ENCODE assay signal across 23 cellular contexts in the genomic region with DNA sequence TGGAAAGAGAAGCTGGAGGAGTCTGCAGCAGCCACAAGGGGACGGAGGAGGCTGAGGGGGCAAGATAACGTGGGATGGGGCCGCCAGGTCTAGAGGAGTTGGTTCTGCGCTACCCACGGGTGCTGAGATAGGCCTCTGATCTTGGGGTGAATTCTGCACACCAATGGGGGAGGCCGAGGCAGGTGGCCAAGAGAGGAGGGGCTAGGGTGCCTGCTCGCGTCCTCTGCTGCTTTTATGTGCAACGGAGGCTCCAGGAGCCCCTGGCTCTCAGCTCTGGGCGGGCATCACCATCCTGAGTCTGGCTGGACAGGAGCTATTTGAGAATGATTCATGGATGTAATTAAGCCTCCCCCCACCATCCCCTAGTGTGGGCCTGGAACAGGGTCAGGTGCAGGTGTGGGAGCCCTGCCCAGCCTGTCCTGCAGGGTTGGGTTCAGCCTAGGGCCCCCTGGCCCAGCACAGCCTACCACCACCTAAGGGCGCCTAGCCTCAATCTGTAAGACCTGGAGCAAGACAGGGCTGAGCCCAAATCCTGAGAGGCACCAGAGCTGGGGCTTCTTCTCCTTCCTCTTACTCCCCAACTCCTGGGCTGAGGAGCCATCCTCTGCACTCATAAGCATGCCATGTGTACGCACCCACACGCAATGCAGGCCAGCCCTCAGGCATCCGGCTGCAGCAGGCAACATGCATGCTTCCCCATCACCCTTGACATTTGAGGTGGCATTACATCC. TPM values are rescaled to one million over a fixed set of nuclear protein-coding genes. Genes with fewer than 3 reads are reported as not detected.
DNase-seq lines count a peak whose midpoint lies in the region; ATAC-seq, FAIRE-seq and TF ChIP-seq lines count a peak whose summit lies in the region.
"Had no signal": no experiment of that assay in that cellular context is flagged by ENCODE, and none has a peak within 500 bp of the region (broad histone marks: within the 10 kb centered on the region; RNA-seq: fewer than 3 reads in every experiment).

No MANE protein-coding gene starts in this region.

- no peaks in the 10 kb centered on the region for H3K27me3 Mint-ChIP-seq in activated naive CD4-positive, alpha-beta T cell treated with anti-CD3 and anti-CD28 coated beads, Interleukin-2, amount 10 ng/mL, durations not matched to agents 7 days and 5 days
- H3K27me3 Mint-ChIP-seq in naive thymus-derived CD4-positive, alpha-beta T cell, result no peaks in the 10 kb centered on the region
- H3K27me3 Mint-ChIP-seq: CD4-positive, CD25-positive, alpha-beta regulatory T cell had no signal

- H3K4me1 ChIP-seq in SK-N-SH (ENCODE audit: control insufficient read depth in 1 of 2, insufficient read depth in 2 of 2, low read depth in 1 of 2, low read length in 1 of 2) (peaks cover 13 to 60% of the 10 kb centered on the region in 2 experiments), lower lobe of right lung (peaks cover 33% of the 10 kb centered on the region)
- H3K4me1 ChIP-seq in naive thymus-derived CD4-positive, alpha-beta T cell (ENCODE audit: control insufficient read depth in 2 of 2, insufficient read depth in 2 of 2, low read length in 2 of 2), result no peaks in the 10 kb centered on the region
- H3K4me1 ChIP-seq: HAP-1 had no signal

- no peak overlapping the region for H3K4me3 Mint-ChIP-seq in activated naive CD4-positive, alpha-beta T cell treated with anti-CD3 and anti-CD28 coated beads, Interleukin-2, amount 10 ng/mL, durations not matched to agents 7 days and 5 days
- H3K4me3 Mint-ChIP-seq in stimulated activated effector memory CD8-positive, alpha-beta T cell treated with anti-CD3 and anti-CD28 coated beads, Interleukin-12 subunit alpha, Interleukin-12 subunit beta, amount 100 ng/mL, for 72 hours, result no peak overlapping the region
- H3K4me3 Mint-ChIP-seq in naive thymus-derived CD4-positive, alpha-beta T cell, result no peak overlapping the region
- H3K4me3 Mint-ChIP-seq: CD4-positive, CD25-positive, alpha-beta regulatory T cell had no signal

- TF ChIP-seq CTCF in SK-N-SH (IDR thresholded peaks at IDR 0.05), result no peak
- TF ChIP-seq CTCF in lower lobe of right lung (IDR thresholded peaks at IDR 0.05), result no peak
- no peak for TF ChIP-seq CTCF in D721Med (IDR thresholded peaks at IDR 0.05; ENCODE audit: insufficient read depth, missing control alignments)

- H3K27ac ChIP-seq in SK-N-SH (ENCODE audit: low read depth in 2 of 2, low read length in 1 of 2) (peak overlapping the region in 1 of 2 experiments; percentile 60; a peak in 1 of 4 replicates), lower lobe of right lung (no peak overlapping the region)
- no peak overlapping the region for H3K27ac ChIP-seq in naive thymus-derived CD4-positive, alpha-beta T cell (ENCODE audit: low read depth, low read length)
- H3K27ac ChIP-seq: heart right ventricle, transverse colon had no signal

- WGBS in SK-N-SH (ENCODE audit: low lambda C conversion rate), result 81% methylated on average over 11 of the region's 14 CpGs

- POLR2A ChIA-PET in SK-N-SH (lab: Yijun Ruan, JAX), result interaction anchor here (1.5 to 3.8 kb wide), 3 partner anchors 15 to 67 kb away, joined by 12 to 21 read pairs (median 19); a partner anchor contains a TSS
- POLR2A ChIA-PET in naive thymus-derived CD4-positive, alpha-beta T cell (lab: Charles Lee), result interaction anchor here (0.5 kb wide), 2 partner anchors 82 to 104 kb away, joined by 4 read pairs; no protein-coding TSS in a partner anchor

- intact Hi-C loops in lower lobe of right lung (cut with DNase I), result no loop called here
- intact Hi-C loops in naive thymus-derived CD4-positive, alpha-beta T cell (cut with micrococcal nuclease), result no loop called here

- H3F3A ChIP-seq in SK-N-SH (replicated peaks; ENCODE audit: insufficient read depth), result peaks cover 37% of the 10 kb centered on the region

- H3K36me3 ChIP-seq in SK-N-SH (replicated peaks in 1 of 2; ENCODE audit: control insufficient read depth in 1 of 2, insufficient read depth in 2 of 2, low read length in 1 of 2), result peaks cover 3 to 25% of the 10 kb centered on the region in 2 experiments
- H3K36me3 ChIP-seq in lower lobe of right lung, result peaks cover 36% of the 10 kb centered on the region
- H3K36me3 ChIP-seq in naive thymus-derived CD4-positive, alpha-beta T cell (ENCODE audit: control insufficient read depth in 2 of 3, insufficient read depth in 3 of 3, low read length in 3 of 3), result peaks cover 6 to 32% (median 9%) of the 10 kb centered on the region in 3 experiments

- no peak for ATAC-seq in lower lobe of right lung
- ATAC-seq in stimulated activated effector memory CD8-positive, alpha-beta T cell treated with anti-CD3 and anti-CD28 coated beads, Interleukin-12 subunit alpha, Interleukin-12 subunit beta, amount 100 ng/mL, for 72 hours, result no peak
- no peak for ATAC-seq in naive thymus-derived CD4-positive, alpha-beta T cell

- peaks cover 16% of the 10 kb centered on the region for H3K36me3 Mint-ChIP-seq in activated naive CD4-positive, alpha-beta T cell treated with anti-CD3 and anti-CD28 coated beads, Interleukin-2, amount 10 ng/mL, durations not matched to agents 7 days and 5 days
- peaks cover 70% of the 10 kb centered on the region for H3K36me3 Mint-ChIP-seq in stimulated activated effector memory CD8-positive, alpha-beta T cell treated with anti-CD3 and anti-CD28 coated beads, Interleukin-12 subunit alpha, Interleukin-12 subunit beta, amount 100 ng/mL, for 72 hours
- peaks cover 0 to 11% (median 8%) of the 10 kb centered on the region in 5 donors for H3K36me3 Mint-ChIP-seq in naive thymus-derived CD4-positive, alpha-beta T cell

- no peak overlapping the region for H3K9ac ChIP-seq in SK-N-SH

- H3K9me3 ChIP-seq in SK-N-SH (no peaks in the 10 kb centered on the region), lower lobe of right lung (no peaks in the 10 kb centered on the region)
- H3K9me3 ChIP-seq in naive thymus-derived CD4-positive, alpha-beta T cell (ENCODE audit: control insufficient read depth in 2 of 3, low read length in 3 of 3), result no peaks in the 10 kb centered on the region
- H3K9me3 ChIP-seq: HAP-1, heart right ventricle, transverse colon had no signal

- 0 out of 2 replicates have a peak, but pooled peaks have one; percentile 6 for TF ChIP-seq RAD21 in SK-N-SH (IDR thresholded peaks at IDR 0.05; ENCODE audit: low read length)

- H3K27me3 ChIP-seq in SK-N-SH (ENCODE audit: insufficient read depth) (no peaks in the 10 kb centered on the region), lower lobe of right lung (ENCODE audit: low read depth) (no peaks in the 10 kb centered on the region)
- H3K27me3 ChIP-seq in naive thymus-derived CD4-positive, alpha-beta T cell (ENCODE audit: control insufficient read depth in 2 of 2, insufficient read depth in 2 of 2, low read length in 2 of 2), result no peaks in the 10 kb centered on the region
- H3K27me3 ChIP-seq: heart right ventricle, transverse colon had no signal

- peaks cover 14% of the 10 kb centered on the region; the same call in 1 of the 2 replicates for H4K20me1 ChIP-seq in SK-N-SH (ENCODE audit: insufficient read depth)

- DNase-seq in activated naive CD4-positive, alpha-beta T cell treated with anti-CD3 and anti-CD28 coated beads, Interleukin-2, amount 10 ng/mL, durations not matched to agents 7 days and 5 days, result peak; percentile 18
- DNase-seq in activated naive CD4-positive, alpha-beta T cell treated with anti-CD3 and anti-CD28 coated beads, Interleukin-2, amount 50 U/mL, for 16 hours, result no peak
- DNase-seq in SK-N-SH (peak; percentile 43), lower lobe of right lung (peak; percentile 42), D721Med (ENCODE audit: insufficient read length, low spot score) (no peak), OCI-M1 (lab: John Stamatoyannopoulos, UW) (no peak)
- no peak for DNase-seq in stimulated activated effector memory CD8-positive, alpha-beta T cell treated with anti-CD3 and anti-CD28 coated beads, Interleukin-12 subunit alpha, Interleukin-12 subunit beta, amount 100 ng/mL, for 72 hours (ENCODE audit: low spot score in 2 of 2)
- DNase-seq in naive thymus-derived CD4-positive, alpha-beta T cell, result no peak
- DNase-seq: activated CD4-positive, alpha-beta T cell treated with anti-CD3 and anti-CD28 coated beads for 48 hours; DND-41; effector CD8-positive, alpha-beta T cell; heart right ventricle; islet precursor cell; MV-4-11; NCI-H2107; NCI-H526 treated with DMSO at 0.1 percent for 48 hours; PC-3; transverse colon had no signal

- no peaks in the 10 kb centered on the region for H3K4me1 Mint-ChIP-seq in activated naive CD4-positive, alpha-beta T cell treated with anti-CD3 and anti-CD28 coated beads, Interleukin-2, amount 10 ng/mL, durations not matched to agents 7 days and 5 days
- peaks cover 9% of the 10 kb centered on the region for H3K4me1 Mint-ChIP-seq in stimulated activated effector memory CD8-positive, alpha-beta T cell treated with anti-CD3 and anti-CD28 coated beads, Interleukin-12 subunit alpha, Interleukin-12 subunit beta, amount 100 ng/mL, for 72 hours
- peaks cover 0 to 9% (median 0%) of the 10 kb centered on the region in 7 donors for H3K4me1 Mint-ChIP-seq in naive thymus-derived CD4-positive, alpha-beta T cell

- H2AFZ ChIP-seq in SK-N-SH (ENCODE audit: low read depth), result no peak overlapping the region

- no peak overlapping the region for H3K27ac Mint-ChIP-seq in activated naive CD4-positive, alpha-beta T cell treated with anti-CD3 and anti-CD28 coated beads, Interleukin-2, amount 10 ng/mL, durations not matched to agents 7 days and 5 days
- H3K27ac Mint-ChIP-seq in stimulated activated effector memory CD8-positive, alpha-beta T cell treated with anti-CD3 and anti-CD28 coated beads, Interleukin-12 subunit alpha, Interleukin-12 subunit beta, amount 100 ng/mL, for 72 hours, result peak overlapping the region; percentile 79
- peak overlapping the region in 4 of 9 donors; percentile 10 to 64 (median 28) for H3K27ac Mint-ChIP-seq in naive thymus-derived CD4-positive, alpha-beta T cell
- H3K27ac Mint-ChIP-seq: CD4-positive, CD25-positive, alpha-beta regulatory T cell had no signal

- H3K4me3 ChIP-seq in SK-N-SH (ENCODE audit: low read depth in 2 of 2, low read length in 1 of 2) (no peak overlapping the region), lower lobe of right lung (no peak overlapping the region)
- no peak overlapping the region for H3K4me3 ChIP-seq in naive thymus-derived CD4-positive, alpha-beta T cell (ENCODE audit: low read length)
- H3K4me3 ChIP-seq: HAP-1, heart right ventricle, smooth muscle cell, transverse colon had no signal

- no peak for FAIRE-seq in D721Med (lab: Jason Lieb, UNC)
- FAIRE-seq: A204.1, bronchial epithelial cell had no signal

- no peaks in the 10 kb centered on the region for H3K9me2 ChIP-seq in SK-N-SH

- H3K79me2 ChIP-seq in SK-N-SH (ENCODE audit: insufficient read depth), result no peaks in the 10 kb centered on the region

- no peak overlapping the region for H3K4me2 ChIP-seq in SK-N-SH
- H3K4me2 ChIP-seq: smooth muscle cell had no signal

- H3K9me3 Mint-ChIP-seq in activated naive CD4-positive, alpha-beta T cell treated with anti-CD3 and anti-CD28 coated beads, Interleukin-2, amount 10 ng/mL, durations not matched to agents 7 days and 5 days, result no peaks in the 10 kb centered on the region
- H3K9me3 Mint-ChIP-seq in stimulated activated effector memory CD8-positive, alpha-beta T cell treated with anti-CD3 and anti-CD28 coated beads, Interleukin-12 subunit alpha, Interleukin-12 subunit beta, amount 100 ng/mL, for 72 hours, result no peaks in the 10 kb centered on the region
- no peaks in the 10 kb centered on the region for H3K9me3 Mint-ChIP-seq in naive thymus-derived CD4-positive, alpha-beta T cell
- H3K9me3 Mint-ChIP-seq: CD4-positive, CD25-positive, alpha-beta regulatory T cell had no signal

- no peak for TF ChIP-seq EP300 in SK-N-SH (IDR thresholded peaks at IDR 0.05; ENCODE audit: borderline replicate concordance in 1 of 2, low read depth in 1 of 2, low read length in 1 of 2)

- CTCF ChIA-PET in activated naive CD4-positive, alpha-beta T cell treated with anti-CD3 and anti-CD28 coated beads, Interleukin-2, amount 10 ng/mL, durations not matched to agents 7 days and 5 days (lab: Charles Lee), result interaction anchor here (0.5 to 4.5 kb wide), 13 partner anchors 9 to 1385 kb away, joined by 3 to 30 read pairs (median 4); no protein-coding TSS in a partner anchor
- CTCF ChIA-PET in SK-N-SH (lab: Yijun Ruan, JAX), result interaction anchor here (0.7 to 28.1 kb wide), 37 partner anchors 8 to 284 kb away, joined by 3 to 684 read pairs (median 5); a partner anchor contains a TSS
- CTCF ChIA-PET in naive thymus-derived CD4-positive, alpha-beta T cell (lab: Charles Lee), result interaction anchor here (1.0 kb wide), 1 partner anchor 42 kb away, joined by 4 read pairs; no protein-coding TSS in a partner anchor

RNA-seq across cellular contexts. Expression of a gene that starts 32.3 kb away (rescaled TPM):
- 23.9 and 30.4 TPM in 2 replicates for polyA plus RNA-seq in SK-N-SH (2012; rRNA removed)
- 15.5 and 23.2 TPM in 2 replicates for polyA plus RNA-seq in SK-N-SH (2012; cell fraction: cytosol; rRNA removed)
- 32.9 and 38.3 TPM in 2 replicates for polyA plus RNA-seq in SK-N-SH (2012; cell fraction: nucleus; rRNA removed)
- 44.7 TPM for total RNA-seq in lower lobe of right lung
- 1 to 10 TPM in 1 of 5 experiments, under 1 TPM in 2, not detected in 2; 0.34 to 1.1 (median 0.69) TPM for total RNA-seq in naive thymus-derived CD4-positive, alpha-beta T cell
- polyA plus RNA-seq in naive thymus-derived CD4-positive, alpha-beta T cell, result not detected
- polyA plus RNA-seq: CD4-positive, CD25-positive, alpha-beta regulatory T cell had no signal

RNA-seq across cellular contexts. Expression of a gene that starts 34.1 kb away (rescaled TPM):
- 113 and 168 TPM in 2 replicates for polyA plus RNA-seq in SK-N-SH (2012; rRNA removed)
- 64.0 and 104 TPM in 2 replicates for polyA plus RNA-seq in SK-N-SH (2012; cell fraction: cytosol; rRNA removed)
- polyA plus RNA-seq in SK-N-SH (2012; cell fraction: nucleus; rRNA removed), result 383 and 633 TPM in 2 replicates
- 153 TPM for total RNA-seq in lower lobe of right lung
- total RNA-seq in naive thymus-derived CD4-positive, alpha-beta T cell, result 100 to 1,000 TPM; 223 to 420 (median 342) TPM
- polyA plus RNA-seq in naive thymus-derived CD4-positive, alpha-beta T cell, result 10 to 100 TPM; 45.6 to 63.1 TPM

Comparison
In these comparisons a context has a peak if more than half of its experiments do, and no peak if none do; other contexts are left out.
1. DNase-seq: peak in activated naive CD4-positive, alpha-beta T cell treated with anti-CD3 and anti-CD28 coated beads, Interleukin-2, amount 10 ng/mL, durations not matched to agents 7 days and 5 days (single experiment), SK-N-SH (single experiment) and lower lobe of right lung (single experiment); none in activated naive CD4-positive, alpha-beta T cell treated with anti-CD3 and anti-CD28 coated beads, Interleukin-2, amount 50 U/mL, for 16 hours (single experiment), stimulated activated effector memory CD8-positive, alpha-beta T cell treated with anti-CD3 and anti-CD28 coated beads, Interleukin-12 subunit alpha, Interleukin-12 subunit beta, amount 100 ng/mL, for 72 hours (0 of 2), D721Med (single experiment), naive thymus-derived CD4-positive, alpha-beta T cell (0 of 9) and OCI-M1 (single experiment).
2. RNA of a gene that starts 32.3 kb away (total RNA-seq): 44.7 TPM in lower lobe of right lung (single experiment); 0.34 to 1.1 TPM in naive thymus-derived CD4-positive, alpha-beta T cell; every median in the first group is over 10 times any median in the second.